In the genomic region with DNA sequence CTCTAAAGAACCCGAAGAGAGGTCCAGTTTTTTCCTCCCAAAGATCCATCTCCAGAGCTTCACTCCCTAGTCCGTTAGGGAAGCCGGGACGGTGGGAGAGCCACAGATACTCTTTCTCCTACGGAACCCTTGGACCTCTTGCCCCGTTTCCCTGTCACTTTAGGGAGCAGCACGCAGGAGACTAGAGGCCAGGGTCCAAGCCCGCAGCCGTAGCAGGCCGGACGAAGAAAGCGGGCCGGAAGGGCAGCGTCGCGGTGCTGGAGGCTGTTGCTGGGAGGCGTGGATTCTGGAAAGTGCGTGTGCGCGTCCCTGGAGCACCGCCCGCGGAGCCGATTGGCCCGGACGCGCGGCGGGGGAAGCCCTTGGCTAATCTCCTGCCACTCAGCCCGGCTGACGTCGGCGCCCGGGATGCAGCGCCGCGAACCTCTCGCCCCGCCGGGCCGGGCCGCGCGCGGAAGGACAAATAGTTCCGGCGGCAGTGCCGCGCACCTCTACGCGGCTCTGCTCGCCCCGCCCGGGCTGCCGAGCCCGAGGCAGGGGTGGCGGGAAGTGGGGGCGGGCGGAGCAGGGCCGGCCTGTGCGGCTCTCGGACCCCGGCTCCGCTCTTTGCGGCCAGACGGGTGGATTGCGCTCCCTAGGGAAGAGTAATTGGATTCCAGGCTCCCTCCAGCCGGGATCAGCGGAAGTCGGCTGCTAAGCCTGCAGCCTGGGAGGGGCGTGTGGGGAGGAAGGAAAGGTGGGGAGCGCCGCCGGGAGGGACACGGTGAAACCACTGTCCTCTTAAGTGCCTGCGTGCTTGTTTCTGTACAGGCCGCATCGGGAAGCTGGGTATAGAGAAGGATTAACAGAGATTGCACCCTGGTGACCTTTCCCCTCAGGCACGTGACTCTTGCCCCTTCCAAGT, we compare ENCODE assay signal across 1 cellular context.
TF ChIP-seq lines count a peak whose summit lies in the region.

No MANE protein-coding gene starts in this region.

TF ChIP-seq in K562, 482 proteins besides CTCF, POLR2A, EP300 and RAD21 (continued from another document and continues in another):
- TF ChIP-seq ZBTB49 (CRISPR knock-in tag; IDR thresholded peaks at IDR 0.05; ENCODE audit: borderline replicate concordance) (no peak), EHMT2 (IDR thresholded peaks at IDR 0.05) (no peak), KDM1A (IDR thresholded peaks at IDR 0.05) (peak; percentile 67 to 71), ARID2 (IDR thresholded peaks at IDR 0.05) (0 out of 2 replicates have a peak, but pooled peaks have one; percentile 35), ASH1L (IDR thresholded peaks at IDR 0.05; ENCODE audit: borderline replicate concordance, low read depth, partially characterized antibody) (no peak), ZNF12 (CRISPR knock-in tag; IDR thresholded peaks at IDR 0.05) (0 out of 2 replicates have a peak, but pooled peaks have one; percentile 31), MED1 (CRISPR knock-in tag; IDR thresholded peaks at IDR 0.05; ENCODE audit: borderline replicate concordance) (no peak), ZNF175 (CRISPR knock-in tag; IDR thresholded peaks at IDR 0.05; ENCODE audit: low read depth) (peak; percentile 39), TOE1 (IDR thresholded peaks at IDR 0.05; ENCODE audit: borderline replicate concordance) (0 out of 2 replicates have a peak, but pooled peaks have one; percentile 6), TOE1 (CRISPR knock-in tag; IDR thresholded peaks at IDR 0.05; ENCODE audit: borderline replicate concordance, low read depth) (no peak), E2F5 (CRISPR knock-in tag; IDR thresholded peaks at IDR 0.05) (no peak), COPS2 (conservative IDR thresholded peaks at IDR 0.05) (no peak), ZC3H4 (CRISPR knock-in tag; IDR thresholded peaks at IDR 0.05; ENCODE audit: borderline replicate concordance) (no peak), ZFPM2 (CRISPR knock-in tag; IDR thresholded peaks at IDR 0.05) (no peak), FOXM1 (IDR thresholded peaks at IDR 0.05; ENCODE audit: low read depth) (no peak), FOXM1 (CRISPR knock-in tag; IDR thresholded peaks at IDR 0.05; ENCODE audit: low read depth) (peak; percentile 87), HMGN3 (IDR thresholded peaks at IDR 0.05; ENCODE audit: borderline replicate concordance, extremely low read depth, insufficient read length, low read depth, low read length) (peak; percentile 96), ZBED1 (IDR thresholded peaks at IDR 0.05) (no peak), GTF2E2 (tag; IDR thresholded peaks at IDR 0.05) (peak; percentile 69), CCAR2 (IDR thresholded peaks at IDR 0.05; ENCODE audit: low read depth, low read length) (no peak), ZNF445 (CRISPR knock-in tag; IDR thresholded peaks at IDR 0.05; ENCODE audit: low read depth) (no peak), RNF2 (IDR thresholded peaks at IDR 0.05) (0 out of 2 replicates have a peak, but pooled peaks have one; percentile 74), MAFF (IDR thresholded peaks at IDR 0.05; ENCODE audit: low read length) (no peak), GATAD2B (IDR thresholded peaks at IDR 0.05; ENCODE audit: borderline replicate concordance) (peak; percentile 92; the same call in 1 of the 2 replicates), ZNF561 (CRISPR knock-in tag; conservative IDR thresholded peaks at IDR 0.05) (no peak), MECOM (CRISPR knock-in tag; IDR thresholded peaks at IDR 0.05) (no peak), FIP1L1 (IDR thresholded peaks at IDR 0.05; ENCODE audit: low read depth, low read length, poor library complexity, severe bottlenecking) (peak; percentile 67), MIER1 (IDR thresholded peaks at IDR 0.05; ENCODE audit: low read depth) (no peak), RBM39 (optimal IDR thresholded peaks at IDR 0.05; ENCODE audit: low read depth, low read length) (no peak), KDM5B (IDR thresholded peaks at IDR 0.05; ENCODE audit: insufficient replicate concordance, low read depth, low read length) (peak; percentile 87), MBD1 (CRISPR knock-in tag; IDR thresholded peaks at IDR 0.05) (no peak), OTX1 (CRISPR knock-in tag; IDR thresholded peaks at IDR 0.05) (no peak; the same call in none of the 2 replicates), ZNF766 (CRISPR knock-in tag; conservative IDR thresholded peaks at IDR 0.05) (no peak), HOXB6 (CRISPR knock-in tag; IDR thresholded peaks at IDR 0.05; ENCODE audit: borderline replicate concordance) (no peak), E2F4 (CRISPR knock-in tag; IDR thresholded peaks at IDR 0.05; ENCODE audit: low read depth) (peak; percentile 57; the same call in 1 of the 2 replicates), MAZ (CRISPR knock-in tag; conservative IDR thresholded peaks at IDR 0.05 in 1 of 2, IDR thresholded peaks at IDR 0.05 in 1 of 2) (peak; percentile 98), CXXC5 (CRISPR knock-in tag; IDR thresholded peaks at IDR 0.05) (peak; percentile 99), SRSF7 (optimal IDR thresholded peaks at IDR 0.05; ENCODE audit: low read depth, low read length) (no peak)
- TF ChIP-seq, protein P1, sequence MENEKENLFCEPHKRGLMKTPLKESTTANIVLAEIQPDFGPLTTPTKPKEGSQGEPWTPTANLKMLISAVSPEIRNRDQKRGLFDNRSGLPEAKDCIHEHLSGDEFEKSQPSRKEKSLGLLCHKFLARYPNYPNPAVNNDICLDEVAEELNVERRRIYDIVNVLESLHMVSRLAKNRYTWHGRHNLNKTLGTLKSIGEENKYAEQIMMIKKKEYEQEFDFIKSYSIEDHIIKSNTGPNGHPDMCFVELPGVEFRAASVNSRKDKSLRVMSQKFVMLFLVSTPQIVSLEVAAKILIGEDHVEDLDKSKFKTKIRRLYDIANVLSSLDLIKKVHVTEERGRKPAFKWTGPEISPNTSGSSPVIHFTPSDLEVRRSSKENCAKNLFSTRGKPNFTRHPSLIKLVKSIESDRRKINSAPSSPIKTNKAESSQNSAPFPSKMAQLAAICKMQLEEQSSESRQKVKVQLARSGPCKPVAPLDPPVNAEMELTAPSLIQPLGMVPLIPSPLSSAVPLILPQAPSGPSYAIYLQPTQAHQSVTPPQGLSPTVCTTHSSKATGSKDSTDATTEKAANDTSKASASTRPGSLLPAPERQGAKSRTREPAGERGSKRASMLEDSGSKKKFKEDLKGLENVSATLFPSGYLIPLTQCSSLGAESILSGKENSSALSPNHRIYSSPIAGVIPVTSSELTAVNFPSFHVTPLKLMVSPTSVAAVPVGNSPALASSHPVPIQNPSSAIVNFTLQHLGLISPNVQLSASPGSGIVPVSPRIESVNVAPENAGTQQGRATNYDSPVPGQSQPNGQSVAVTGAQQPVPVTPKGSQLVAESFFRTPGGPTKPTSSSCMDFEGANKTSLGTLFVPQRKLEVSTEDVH (IDR thresholded peaks at IDR 0.05; ENCODE audit: low read depth, partially characterized antibody) = peak; percentile 85
- TF ChIP-seq, protein P2, sequence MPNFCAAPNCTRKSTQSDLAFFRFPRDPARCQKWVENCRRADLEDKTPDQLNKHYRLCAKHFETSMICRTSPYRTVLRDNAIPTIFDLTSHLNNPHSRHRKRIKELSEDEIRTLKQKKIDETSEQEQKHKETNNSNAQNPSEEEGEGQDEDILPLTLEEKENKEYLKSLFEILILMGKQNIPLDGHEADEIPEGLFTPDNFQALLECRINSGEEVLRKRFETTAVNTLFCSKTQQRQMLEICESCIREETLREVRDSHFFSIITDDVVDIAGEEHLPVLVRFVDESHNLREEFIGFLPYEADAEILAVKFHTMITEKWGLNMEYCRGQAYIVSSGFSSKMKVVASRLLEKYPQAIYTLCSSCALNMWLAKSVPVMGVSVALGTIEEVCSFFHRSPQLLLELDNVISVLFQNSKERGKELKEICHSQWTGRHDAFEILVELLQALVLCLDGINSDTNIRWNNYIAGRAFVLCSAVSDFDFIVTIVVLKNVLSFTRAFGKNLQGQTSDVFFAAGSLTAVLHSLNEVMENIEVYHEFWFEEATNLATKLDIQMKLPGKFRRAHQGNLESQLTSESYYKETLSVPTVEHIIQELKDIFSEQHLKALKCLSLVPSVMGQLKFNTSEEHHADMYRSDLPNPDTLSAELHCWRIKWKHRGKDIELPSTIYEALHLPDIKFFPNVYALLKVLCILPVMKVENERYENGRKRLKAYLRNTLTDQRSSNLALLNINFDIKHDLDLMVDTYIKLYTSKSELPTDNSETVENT (CRISPR knock-in tag; IDR thresholded peaks at IDR 0.05) = peak; percentile 18; the same call in 1 of the 2 replicates
